In the genomic region with DNA sequence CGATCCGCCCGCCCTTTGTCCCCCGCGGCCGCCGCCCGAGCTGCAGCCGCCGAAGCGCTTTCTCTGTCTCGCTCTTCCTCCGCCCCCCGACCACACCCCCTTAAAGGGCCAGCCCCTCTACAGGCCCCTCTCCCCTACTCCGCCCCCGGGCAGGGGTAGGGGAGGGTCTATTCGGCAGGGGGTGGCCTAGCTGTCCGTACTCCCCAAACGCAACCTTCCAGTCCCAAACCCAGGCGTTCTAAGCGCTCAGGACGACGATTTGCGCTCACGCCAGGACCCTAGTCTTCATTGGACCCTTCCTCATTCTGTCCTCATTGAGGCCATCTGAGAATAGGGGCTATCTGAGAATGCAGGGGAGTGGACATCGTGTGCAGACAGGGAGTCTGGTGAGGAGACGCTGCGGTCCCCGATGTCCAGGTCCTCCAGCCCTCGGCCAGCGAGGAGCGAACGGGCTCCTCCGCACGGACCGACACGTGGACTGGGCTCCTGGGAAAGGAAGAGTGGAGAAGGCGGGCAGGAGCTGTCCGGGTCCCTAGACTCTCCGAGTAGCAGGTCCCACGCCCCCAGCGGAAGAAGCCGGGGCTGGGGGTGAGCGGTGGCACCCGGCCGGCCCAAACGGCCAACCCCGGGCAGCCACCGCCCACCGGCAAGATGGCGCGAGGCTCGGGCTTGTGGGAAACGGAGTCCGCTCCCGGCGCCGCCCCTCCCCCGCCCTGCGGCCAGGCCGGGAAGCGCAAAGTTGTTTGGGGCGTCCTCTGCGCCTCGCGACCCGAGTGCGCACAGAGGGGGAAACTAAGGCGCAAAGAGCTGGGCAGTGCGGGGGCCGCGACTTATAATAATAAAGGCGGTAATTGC, we compare ENCODE assay signal across 8 cellular contexts. TPM values are rescaled to one million over a fixed set of nuclear protein-coding genes. Genes with fewer than 3 reads are reported as not detected.
DNase-seq lines count a peak whose midpoint lies in the region; ATAC-seq and TF ChIP-seq lines count a peak whose summit lies in the region.

Gene PPP1R14B, minus strand, starts transcription at position 70 of the 855 bp plus-strand sequence. CDS start 270 bp downstream, outside the sequence.

- H3K9me3 Mint-ChIP-seq in activated naive CD4-positive, alpha-beta T cell treated with anti-CD3 and anti-CD28 coated beads, Interleukin-2, amount 50 U/mL, for 72 hours: no peaks in the 10 kb centered on the region

- H3K27ac ChIP-seq in BLaER1 (peak within 1 kb of the TSS; percentile 97), neutrophil (peak within 1 kb of the TSS; percentile 59), testis (peak within 1 kb of the TSS; percentile 75)

- TF ChIP-seq POLR2A in testis (IDR thresholded peaks at IDR 0.05): no peak

- DNase-seq in NCI-H1048 (lab: John Stamatoyannopoulos, UW): peak; percentile 63
- peak; percentile 59 for DNase-seq in SKM-1 (lab: John Stamatoyannopoulos, UW; ENCODE audit: unreplicated experiment)
- DNase-seq in activated naive CD4-positive, alpha-beta T cell treated with anti-CD3 and anti-CD28 coated beads, Interleukin-2, amount 50 U/mL, for 72 hours (ENCODE audit: low spot score in 2 of 2): peak; percentile 74 to 82
- peak; percentile 78 for DNase-seq in globus pallidus (ENCODE audit: low spot score)
- DNase-seq in testis: peak; percentile 87

- no peaks in the 10 kb centered on the region for H3K9me3 ChIP-seq in BLaER1
- no peaks in the 10 kb centered on the region for H3K9me3 ChIP-seq in neutrophil
- no peaks in the 10 kb centered on the region for H3K9me3 ChIP-seq in testis

- TF ChIP-seq CTCF in neutrophil (IDR thresholded peaks at IDR 0.05) (peak; percentile 41), testis (IDR thresholded peaks at IDR 0.05) (peak in 2 of 3 experiments; percentile 20 to 33)

- H3K27ac Mint-ChIP-seq in activated naive CD4-positive, alpha-beta T cell treated with anti-CD3 and anti-CD28 coated beads, Interleukin-2, amount 50 U/mL, for 72 hours: peak within 1 kb of the TSS; percentile 91 to 93

- H3K4me3 ChIP-seq in BLaER1 (peak within 1 kb of the TSS; percentile 97), neutrophil (ENCODE audit: low read depth in 1 of 2, low read length in 1 of 2) (peak within 1 kb of the TSS; percentile 76 to 85), testis (peak within 1 kb of the TSS; percentile 47 to 80)

- peak within 1 kb of the TSS; percentile 97 for H3K9ac ChIP-seq in BLaER1

- intact Hi-C loops in testis (cut with DNase I; ENCODE audit: low total_unique reads): no loop called here

- peaks cover 6 to 16% of the 10 kb centered on the region in 2 donors for H3K36me3 Mint-ChIP-seq in activated naive CD4-positive, alpha-beta T cell treated with anti-CD3 and anti-CD28 coated beads, Interleukin-2, amount 50 U/mL, for 72 hours

- peak; percentile 34 for ATAC-seq in GM21529 (IDR thresholded peaks at IDR 0.05; ENCODE audit: unreplicated experiment)
- peak; percentile 39 to 73 for ATAC-seq in activated naive CD4-positive, alpha-beta T cell treated with anti-CD3 and anti-CD28 coated beads, Interleukin-2, amount 50 U/mL, for 72 hours

- peaks cover 40% of the 10 kb centered on the region for H4K20me1 ChIP-seq in BLaER1

- no peaks in the 10 kb centered on the region for H3K27me3 ChIP-seq in BLaER1
- H3K27me3 ChIP-seq in neutrophil: peaks cover 16% of the 10 kb centered on the region
- no peaks in the 10 kb centered on the region for H3K27me3 ChIP-seq in testis

- H3K36me3 ChIP-seq in BLaER1 (peaks cover 24% of the 10 kb centered on the region), neutrophil (no peaks in the 10 kb centered on the region), testis (ENCODE audit: low read depth, missing control alignments) (no peaks in the 10 kb centered on the region)

- H3K4me1 ChIP-seq in BLaER1 (peaks cover 72% of the 10 kb centered on the region), neutrophil (ENCODE audit: control insufficient read depth in 1 of 2, insufficient read depth in 1 of 2, low read depth in 1 of 2, low read length in 1 of 2) (peaks cover 50 to 57% of the 10 kb centered on the region in 2 experiments), testis (peaks cover 47% of the 10 kb centered on the region)

- H3K4me2 ChIP-seq in BLaER1: peak within 1 kb of the TSS; percentile 97

- 0 to 1% methylated on average over 34 to 53 of the region's 73 CpGs for WGBS in testis, 2 donors

RNA-seq across cellular contexts. Expression of gene PPP1R14B, which starts in this region (rescaled TPM):
- total RNA-seq in activated naive CD4-positive, alpha-beta T cell treated with anti-CD3 and anti-CD28 coated beads, Interleukin-2, amount 50 U/mL, for 72 hours: 100 to 1,000 TPM; 177 to 262 TPM
- 10 to 100 TPM; 53.4 to 67.3 TPM for total RNA-seq in testis
- polyA plus RNA-seq in testis (ENCODE audit: insufficient read depth, low read depth, low replicate concordance): 72.0 TPM

Comparison
In these comparisons a context has a peak if more than half of its experiments do, and no peak if none do; other contexts are left out.
1. Peak in every context shown above with its lines: DNase-seq, ATAC-seq, H3K4me3 ChIP-seq and H3K27ac ChIP-seq.